Comparison of ENCODE assay signal across 10 cellular contexts in the genomic region with DNA sequence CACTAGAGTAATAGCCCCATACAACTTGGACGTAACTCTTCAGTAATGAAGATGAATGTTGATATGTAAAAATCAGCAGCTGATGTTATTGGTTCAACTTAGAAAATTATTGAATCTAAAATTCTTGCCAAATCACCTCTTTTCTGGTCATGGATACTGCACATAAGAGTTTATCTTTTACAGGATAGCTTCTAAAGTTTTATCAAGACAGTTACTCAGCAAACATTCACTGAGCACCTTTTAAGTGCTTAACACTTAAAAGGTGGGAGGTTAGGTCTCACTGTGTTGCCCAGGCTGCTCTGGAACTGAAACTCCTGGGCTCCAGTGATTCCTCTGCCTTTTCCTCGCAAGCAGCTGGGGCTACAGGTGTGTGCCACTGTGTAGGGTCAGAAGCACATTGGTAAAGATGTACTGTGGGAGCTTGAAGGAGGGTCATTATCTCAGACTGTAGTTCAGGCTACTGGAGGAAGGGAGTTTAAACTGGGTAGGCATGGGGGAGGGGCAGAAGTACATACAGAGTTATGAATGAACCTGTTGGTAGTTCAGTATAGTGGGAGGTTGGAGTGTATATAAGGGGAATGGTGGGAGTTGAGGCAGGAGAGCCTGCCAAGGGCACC.
A peak's percentile ranks its signal among the peaks of the same experiment; 100 is the strongest.
DNase-seq lines count a peak whose midpoint lies in the region; ATAC-seq, FAIRE-seq and TF ChIP-seq lines count a peak whose summit lies in the region.
"Had no signal": no experiment of that assay in that cellular context is flagged by ENCODE, and none has a peak within 500 bp of the region (broad histone marks: within the 10 kb centered on the region; RNA-seq: fewer than 3 reads in every experiment).

No MANE protein-coding gene starts in this region.

- no peak for ATAC-seq in memory B cell (ENCODE audit: low read depth)
- ATAC-seq: activated naive CD4-positive, alpha-beta T cell treated with anti-CD3 and anti-CD28 coated beads, Interleukin-2, amount 50 U/mL, for 72 hours had no signal

- no peaks in the 10 kb centered on the region for H3K27me3 ChIP-seq in ACC112 (ENCODE audit: insufficient read depth, low read length)

- peaks cover 5% of the 10 kb centered on the region for H3K36me3 Mint-ChIP-seq in memory B cell

- in situ Hi-C loops in astrocyte of the spinal cord (cut with HindIII; ENCODE audit: low sequenced_read_pairs): loop anchor here (25.0 kb wide), 1 partner anchor 213 kb away; a partner anchor contains a TSS

- H3K4me3 ChIP-seq in ACC112 (ENCODE audit: low read depth, low read length) (peak overlapping the region; percentile 95), astrocyte of the spinal cord (ENCODE audit: low read depth, low read length) (peak overlapping the region; percentile 69)

- H3K9me3 Mint-ChIP-seq in memory B cell: peaks cover 3% of the 10 kb centered on the region
- H3K9me3 Mint-ChIP-seq: activated naive CD4-positive, alpha-beta T cell treated with anti-CD3 and anti-CD28 coated beads, Interleukin-2, amount 50 U/mL, for 72 hours had no signal

- H2AFZ ChIP-seq in ACC112 (ENCODE audit: low read length, unreplicated experiment): no peak overlapping the region

- peaks cover 37% of the 10 kb centered on the region for H3K4me1 ChIP-seq in ACC112 (ENCODE audit: control insufficient read depth, insufficient read depth, low read length, unreplicated experiment)

- peaks cover 65% of the 10 kb centered on the region for H3K79me2 ChIP-seq in ACC112 (ENCODE audit: control insufficient read depth, insufficient read depth, low read length, unreplicated experiment)

- no peaks in the 10 kb centered on the region for H3K27me3 Mint-ChIP-seq in memory B cell

- peak; percentile 40 for FAIRE-seq in GM19239 (lab: Jason Lieb, UNC)
- FAIRE-seq: TTC549 had no signal

- H3K27ac ChIP-seq in ACC112 (ENCODE audit: low read depth, low read length): no peak overlapping the region
- H3K27ac ChIP-seq in caudate nucleus (ENCODE audit: low read depth, low read length): no peak overlapping the region

- TF ChIP-seq CTCF in astrocyte of the spinal cord (IDR thresholded peaks at IDR 0.05; ENCODE audit: low read depth, low read length): no peak

- H3K36me3 ChIP-seq in ACC112 (ENCODE audit: insufficient read depth, low read length): no peaks in the 10 kb centered on the region

- DNase-seq in GM19239 (ENCODE audit: insufficient read length, low spot score) (no peak), astrocyte of the spinal cord (ENCODE audit: low read depth, low spot score) (no peak), memory B cell (ENCODE audit: low spot score in 2 of 2) (no peak), SKM-1 (lab: John Stamatoyannopoulos, UW; ENCODE audit: unreplicated experiment) (no peak), globus pallidus (ENCODE audit: low spot score) (no peak), caudate nucleus (lab: John Stamatoyannopoulos, UW) (no peak)
- no peak for DNase-seq in effector CD4-positive, alpha-beta T cell

- H3K4me3 Mint-ChIP-seq in memory B cell: peak overlapping the region; percentile 25

- peaks cover 45% of the 10 kb centered on the region for H3K4me1 Mint-ChIP-seq in memory B cell

- no peak overlapping the region for H3K27ac Mint-ChIP-seq in memory B cell
- H3K27ac Mint-ChIP-seq: activated naive CD4-positive, alpha-beta T cell treated with anti-CD3 and anti-CD28 coated beads, Interleukin-2, amount 50 U/mL, for 72 hours had no signal
